Comparison of ENCODE assay signal across 25 cellular contexts in genomic region chr9:21817176-21817575, GRCh38. TPM values are rescaled to one million over a fixed set of nuclear protein-coding genes. Genes with fewer than 3 reads are reported as not detected.
DNase-seq lines count a peak whose midpoint lies in the region; ATAC-seq, FAIRE-seq and TF ChIP-seq lines count a peak whose summit lies in the region.
"Had no signal": no experiment of that assay in that cellular context is flagged by ENCODE, and none has a peak within 500 bp of the region (broad histone marks: within the 10 kb centered on the region; RNA-seq: fewer than 3 reads in every experiment).

No MANE protein-coding gene starts in this region.

- 100% methylated on average over 1 of the region's 3 CpGs for WGBS in SK-N-SH (ENCODE audit: low lambda C conversion rate)

- H3K27me3 ChIP-seq in astrocyte (ENCODE audit: insufficient read depth, low read length) (no peaks in the 10 kb centered on the region), SK-N-SH (ENCODE audit: insufficient read depth) (no peaks in the 10 kb centered on the region)
- H3K27me3 ChIP-seq: cardiac muscle cell, Peyer's patch had no signal

- H3K4me3 Mint-ChIP-seq in astrocyte (ENCODE audit: unreplicated experiment) (no peak overlapping the region), T-cell (no peak overlapping the region)
- H3K4me3 Mint-ChIP-seq: activated CD4-positive, alpha-beta T cell treated with anti-CD3 and anti-CD28 coated beads, Interleukin-2, amount 10 ng/mL, durations not matched to agents 7 days and 5 days; activated naive CD4-positive, alpha-beta T cell treated with anti-CD3 and anti-CD28 coated beads, Interleukin-2, amount 50 U/mL, for 24 hours; stimulated activated naive B cell treated with anti-CD40 and anti-IgM and Interleukin-4, amounts not matched to agents 10 μg/mL and 1 μg/mL and 100 μg/mL, for 72 hours had no signal

- peaks cover 12% of the 10 kb centered on the region for H3F3A ChIP-seq in SK-N-SH (replicated peaks; ENCODE audit: insufficient read depth)

- POLR2A ChIA-PET in SK-N-SH (lab: Yijun Ruan, JAX) = no interaction called here
- POLR2A ChIA-PET in T-cell (lab: Charles Lee) = no interaction called here

- H3K9me3 Mint-ChIP-seq in astrocyte (ENCODE audit: unreplicated experiment) = peaks cover 3% of the 10 kb centered on the region
- H3K9me3 Mint-ChIP-seq in T-cell = no peaks in the 10 kb centered on the region
- H3K9me3 Mint-ChIP-seq: activated naive CD4-positive, alpha-beta T cell treated with anti-CD3 and anti-CD28 coated beads, Interleukin-2, amount 50 U/mL, for 24 hours; stimulated activated naive B cell treated with anti-CD40 and anti-IgM and Interleukin-4, amounts not matched to agents 10 μg/mL and 1 μg/mL and 100 μg/mL, for 72 hours had no signal

- H4K20me1 ChIP-seq in astrocyte (ENCODE audit: insufficient read depth, low read length) (peaks cover 11% of the 10 kb centered on the region), SK-N-SH (ENCODE audit: insufficient read depth) (no peaks in the 10 kb centered on the region)

- no peak for TF ChIP-seq CTCF in astrocyte (IDR thresholded peaks at IDR 0.05; ENCODE audit: insufficient read depth, low read depth, low read length)
- TF ChIP-seq CTCF in mucosa of descending colon (IDR thresholded peaks at IDR 0.05) = no peak
- TF ChIP-seq CTCF in SK-N-SH (IDR thresholded peaks at IDR 0.05) = no peak

- H3K9ac ChIP-seq in astrocyte (ENCODE audit: low read length) (no peak overlapping the region), SK-N-SH (no peak overlapping the region)

- H3K4me2 ChIP-seq in astrocyte (ENCODE audit: low read length) = no peak overlapping the region
- no peak overlapping the region for H3K4me2 ChIP-seq in SK-N-SH

- CTCF ChIA-PET in SK-N-SH (lab: Yijun Ruan, JAX) = interaction anchor here (0.6 to 2.2 kb wide), 4 partner anchors 191 to 635 kb away, joined by 3 to 11 read pairs (median 4); partner anchors contain the start of gene CDKN2B
- CTCF ChIA-PET in T-cell (lab: Charles Lee) = interaction anchor here in 1 of 2 donors (1.1 to 1.8 kb wide), 2 partner anchors 427 to 635 kb away, joined by 3 to 6 read pairs; no protein-coding TSS in a partner anchor

- peak; percentile 7 for ATAC-seq in mucosa of descending colon
- no peak for ATAC-seq in HG02870 (IDR thresholded peaks at IDR 0.05; ENCODE audit: unreplicated experiment)
- no peak for ATAC-seq in T-cell (replicated peaks in 1 of 4)
- ATAC-seq: GM12878; stimulated activated naive B cell treated with anti-CD40 and anti-IgM and Interleukin-4, amounts not matched to agents 10 μg/mL and 1 μg/mL and 100 μg/mL, for 72 hours had no signal

- H3K36me3 Mint-ChIP-seq in astrocyte (ENCODE audit: low read depth, unreplicated experiment) (peaks cover 41% of the 10 kb centered on the region), T-cell (peaks cover 61% of the 10 kb centered on the region)

- no peaks in the 10 kb centered on the region for H3K9me3 ChIP-seq in astrocyte (ENCODE audit: insufficient read depth, low read depth, low read length)
- H3K9me3 ChIP-seq in mucosa of descending colon = no peaks in the 10 kb centered on the region
- no peaks in the 10 kb centered on the region for H3K9me3 ChIP-seq in SK-N-SH
- H3K9me3 ChIP-seq: HAP-1, Peyer's patch had no signal

- TF ChIP-seq EP300 in SK-N-SH (IDR thresholded peaks at IDR 0.05; ENCODE audit: borderline replicate concordance in 1 of 2, low read depth in 1 of 2, low read length in 1 of 2) = no peak

- H3K36me3 ChIP-seq in astrocyte (ENCODE audit: insufficient read depth, low read length) (peaks cover 34% of the 10 kb centered on the region), mucosa of descending colon (ENCODE audit: low read depth) (no peaks in the 10 kb centered on the region), SK-N-SH (replicated peaks in 1 of 2; ENCODE audit: control insufficient read depth in 1 of 2, insufficient read depth in 2 of 2, low read length in 1 of 2) (peaks cover 41 to 43% of the 10 kb centered on the region in 2 experiments)

- intact Hi-C loops in mucosa of descending colon (cut with DNase I, micrococcal nuclease) = loop anchor here (10.0 kb wide), 2 partner anchors 428 to 638 kb away; no protein-coding TSS in a partner anchor

- H3K27me3 Mint-ChIP-seq in astrocyte (ENCODE audit: low read depth, unreplicated experiment) = no peaks in the 10 kb centered on the region
- H3K27me3 Mint-ChIP-seq in T-cell = no peaks in the 10 kb centered on the region
- H3K27me3 Mint-ChIP-seq: activated CD4-positive, alpha-beta T cell treated with anti-CD3 and anti-CD28 coated beads, Interleukin-2, amount 10 ng/mL, durations not matched to agents 7 days and 5 days; activated naive CD4-positive, alpha-beta T cell treated with anti-CD3 and anti-CD28 coated beads, Interleukin-2, amount 50 U/mL, for 24 hours; stimulated activated naive B cell treated with anti-CD40 and anti-IgM and Interleukin-4, amounts not matched to agents 10 μg/mL and 1 μg/mL and 100 μg/mL, for 72 hours had no signal

- no peak overlapping the region for H3K27ac Mint-ChIP-seq in astrocyte (ENCODE audit: unreplicated experiment)
- no peak overlapping the region for H3K27ac Mint-ChIP-seq in T-cell
- H3K27ac Mint-ChIP-seq: activated CD4-positive, alpha-beta T cell treated with anti-CD3 and anti-CD28 coated beads, Interleukin-2, amount 10 ng/mL, durations not matched to agents 7 days and 5 days; activated naive CD4-positive, alpha-beta T cell treated with anti-CD3 and anti-CD28 coated beads, Interleukin-2, amount 50 U/mL, for 24 hours; stimulated activated naive B cell treated with anti-CD40 and anti-IgM and Interleukin-4, amounts not matched to agents 10 μg/mL and 1 μg/mL and 100 μg/mL, for 72 hours had no signal

- H3K4me3 ChIP-seq in astrocyte (ENCODE audit: insufficient read depth, low read depth, low read length) (no peak overlapping the region), mucosa of descending colon (no peak overlapping the region), SK-N-SH (ENCODE audit: low read depth in 2 of 2, low read length in 1 of 2) (no peak overlapping the region)
- H3K4me3 ChIP-seq: cardiac muscle cell, GM12878, HAP-1, Peyer's patch had no signal

- FAIRE-seq in astrocyte (lab: Jason Lieb, UNC) = peak; percentile 13
- FAIRE-seq: GM12878, islet of Langerhans, small intestine had no signal

- peak; percentile 93 to 94 for DNase-seq in AML-193 (lab: John Stamatoyannopoulos, UW)
- peak; percentile 67 for DNase-seq in LHCN-M2 (ENCODE audit: low read depth)
- peak; percentile 73 for DNase-seq in astrocyte (ENCODE audit: low read depth)
- no peak for DNase-seq in mucosa of descending colon
- no peak for DNase-seq in NCI-H1694 (lab: John Stamatoyannopoulos, UW)
- no peak for DNase-seq in SK-N-SH
- no peak for DNase-seq in T-cell
- DNase-seq: activated CD4-positive, alpha-beta T cell treated with anti-CD3 and anti-CD28 coated beads, Interleukin-2, amount 10 ng/mL, durations not matched to agents 7 days and 5 days; activated T-cell treated with anti-CD3 and anti-CD28 coated beads, Interleukin-2, amount 50 U/mL, for 1 hour; C1 segment of cervical spinal cord; effector memory CD4-positive, alpha-beta T cell; midbrain; NCI-H187; NCI-H526 treated with DMSO at 0.1 percent for 48 hours; occipital lobe; Peyer's patch; small intestine; stimulated activated naive B cell treated with anti-CD40 and anti-IgM and Interleukin-4, amounts not matched to agents 10 μg/mL and 1 μg/mL and 100 μg/mL, for 72 hours had no signal

- H2AFZ ChIP-seq in astrocyte (ENCODE audit: low read depth, low read length) = no peak overlapping the region
- H2AFZ ChIP-seq in SK-N-SH (ENCODE audit: low read depth) = no peak overlapping the region

- H3K4me1 Mint-ChIP-seq in astrocyte (ENCODE audit: low read depth, unreplicated experiment) = peaks cover 13% of the 10 kb centered on the region
- peaks cover 6 to 42% (median 39%) of the 10 kb centered on the region in 3 donors for H3K4me1 Mint-ChIP-seq in T-cell

- H3K9me2 ChIP-seq in SK-N-SH = no peaks in the 10 kb centered on the region

- H3K27ac ChIP-seq in astrocyte (ENCODE audit: low read depth, low read length) (no peak overlapping the region), SK-N-SH (ENCODE audit: low read depth in 2 of 2, low read length in 1 of 2) (no peak overlapping the region)
- H3K27ac ChIP-seq: cardiac muscle cell, HL-60, Peyer's patch had no signal

- no peak for TF ChIP-seq RAD21 in SK-N-SH (IDR thresholded peaks at IDR 0.05; ENCODE audit: low read length)

- H3K4me1 ChIP-seq in astrocyte (ENCODE audit: insufficient read depth, low read length) (peaks cover 18% of the 10 kb centered on the region), mucosa of descending colon (ENCODE audit: low read depth) (no peaks in the 10 kb centered on the region), SK-N-SH (ENCODE audit: control insufficient read depth in 1 of 2, insufficient read depth in 2 of 2, low read depth in 1 of 2, low read length in 1 of 2) (peaks cover 3% of the 10 kb centered on the region in 2 experiments; a peak in 2 of 4 replicates)
- H3K4me1 ChIP-seq: HAP-1 had no signal

- H3K79me2 ChIP-seq in astrocyte (ENCODE audit: insufficient read depth, low read length) = peaks cover 73% of the 10 kb centered on the region
- H3K79me2 ChIP-seq in SK-N-SH (ENCODE audit: insufficient read depth) = peaks cover 42% of the 10 kb centered on the region

TF ChIP-seq in SK-N-SH, 30 proteins besides CTCF, POLR2A, EP300 and RAD21 (continues in another document):
- no peak for TF ChIP-seq POLR2AphosphoS5 (IDR thresholded peaks at IDR 0.05; ENCODE audit: low read depth, low read length)
- no peak for TF ChIP-seq EZH2phosphoT487 (IDR thresholded peaks at IDR 0.05; ENCODE audit: borderline replicate concordance, low read depth)
- TF ChIP-seq FOXJ3 (CRISPR knock-in tag; IDR thresholded peaks at IDR 0.05) = no peak
- TF ChIP-seq TAF1 (IDR thresholded peaks at IDR 0.05; ENCODE audit: borderline replicate concordance, low read depth, low read length) = no peak
- no peak for TF ChIP-seq ELF1 (IDR thresholded peaks at IDR 0.05)
- TF ChIP-seq SIN3A (IDR thresholded peaks at IDR 0.05; ENCODE audit: borderline replicate concordance, low read depth, low read length) = no peak
- TF ChIP-seq GATA2 (CRISPR knock-in tag; IDR thresholded peaks at IDR 0.05) = no peak

RNA-seq across cellular contexts. Expression of gene MTAP, which starts 14.7 kb away (rescaled TPM):
- total RNA-seq in LHCN-M2 (2014; rRNA removed) = 60.0 and 67.5 TPM in 2 replicates
- polyA plus RNA-seq in LHCN-M2 (2012) = 11.7 TPM
- total RNA-seq in astrocyte = 43.8 and 56.1 TPM in 2 replicates
- 10 to 100 TPM; 28.6 to 42.7 (median 32.4) TPM for total RNA-seq in mucosa of descending colon
- polyA plus RNA-seq in SK-N-SH (2012; rRNA removed) = 9.8 and 12.6 TPM in 2 replicates
- 10.3 and 13.1 TPM in 2 replicates for polyA plus RNA-seq in SK-N-SH (2012; cell fraction: cytosol; rRNA removed)
- 8.4 and 15.9 TPM in 2 replicates for polyA plus RNA-seq in SK-N-SH (2012; cell fraction: nucleus; rRNA removed)
- total RNA-seq in T-cell = 10 to 100 TPM; 32.0 to 41.9 (median 34.6) TPM

Comparison
In these comparisons a context has a peak if more than half of its experiments do, and no peak if none do; other contexts are left out.
1. DNase-seq: peak in AML-193 (2 of 2), LHCN-M2 (single experiment) and astrocyte (single experiment); none in mucosa of descending colon (0 of 3), NCI-H1694 (single experiment), SK-N-SH (single experiment) and T-cell (0 of 34).